9 cellular contexts compared by ENCODE assay signal in the genomic region with DNA sequence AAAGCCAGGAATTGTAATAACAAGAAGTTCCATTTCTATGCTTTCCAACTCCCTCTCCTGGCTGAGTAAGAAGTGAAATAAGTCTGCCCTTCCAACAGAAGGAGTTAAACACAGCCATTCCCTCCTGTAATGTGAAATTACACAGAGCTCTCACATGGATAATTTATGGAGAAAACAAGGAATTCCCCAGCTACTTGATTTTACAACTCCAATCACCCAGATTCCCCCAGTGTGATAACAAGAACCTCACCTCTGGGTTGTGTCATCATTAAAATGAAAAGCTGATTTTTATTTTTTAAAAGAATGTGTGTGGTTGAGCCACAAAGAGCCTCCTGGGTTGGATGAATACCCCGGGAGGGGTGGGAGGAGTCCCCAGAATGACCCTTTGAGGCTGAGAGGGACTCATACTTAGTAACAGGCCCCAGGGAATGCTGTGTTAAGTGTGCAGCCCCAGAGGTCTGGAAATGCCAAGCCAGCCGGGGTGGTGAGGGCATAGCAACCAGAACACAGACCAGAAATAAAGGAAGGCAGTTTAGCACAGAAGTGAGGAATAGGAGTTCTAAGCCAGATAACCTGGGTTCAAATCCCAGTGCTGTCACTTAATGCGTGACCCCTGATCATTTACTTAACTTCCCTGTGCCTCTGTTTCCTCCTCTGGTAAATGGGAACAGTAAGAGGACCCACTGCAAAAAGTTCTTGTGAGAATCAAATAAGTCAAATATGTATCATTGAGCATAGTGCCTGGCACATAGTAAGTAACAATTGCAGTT.
DNase-seq lines count a peak whose midpoint lies in the region; ATAC-seq and TF ChIP-seq lines count a peak whose summit lies in the region.
"Had no signal": no experiment of that assay in that cellular context is flagged by ENCODE, and none has a peak within 500 bp of the region (broad histone marks: within the 10 kb centered on the region; RNA-seq: fewer than 3 reads in every experiment).

No MANE protein-coding gene starts in this region.

- H2BK12ac ChIP-seq in trophoblast cell (ENCODE audit: low read length): no peak overlapping the region

- H2AK5ac ChIP-seq in trophoblast cell (ENCODE audit: low read length): no peak overlapping the region

- H3K9me3 ChIP-seq in trophoblast cell (ENCODE audit: insufficient read depth, low read depth, low read length): peaks cover 2% of the 10 kb centered on the region

- no peak for ATAC-seq in HG03378 (IDR thresholded peaks at IDR 0.05; ENCODE audit: unreplicated experiment)
- no peak for ATAC-seq in GM21786 (IDR thresholded peaks at IDR 0.05; ENCODE audit: unreplicated experiment)
- no peak for ATAC-seq in HG03342 (IDR thresholded peaks at IDR 0.05; ENCODE audit: unreplicated experiment)

- H4K12ac ChIP-seq in trophoblast cell (ENCODE audit: low read depth, low read length): no peak overlapping the region

- WGBS in trophoblast cell (ENCODE audit: extremely low coverage, insufficient coverage, insufficient read length): no CpG with 5 or more reads among the region's 3 CpGs

- no peak overlapping the region for H3K14ac ChIP-seq in trophoblast cell (ENCODE audit: low read length)

- H3K18ac ChIP-seq in trophoblast cell (ENCODE audit: low read length): no peak overlapping the region

- H3K79me1 ChIP-seq in trophoblast cell (ENCODE audit: low read length): peaks cover 27% of the 10 kb centered on the region

- H3K9ac ChIP-seq in trophoblast cell (ENCODE audit: low read length): no peak overlapping the region

- POLR2A ChIA-PET in RWPE1 (lab: Yijun Ruan, JAX; ENCODE audit: low non-redundant PET): no interaction called here

- H2BK120ac ChIP-seq in trophoblast cell (ENCODE audit: insufficient read depth, low read length, poor library complexity): no peak overlapping the region

- H4K8ac ChIP-seq in trophoblast cell (ENCODE audit: low read depth, low read length): no peak overlapping the region

- TF ChIP-seq CTCF in RWPE1 (conservative IDR thresholded peaks at IDR 0.05; ENCODE audit: low read depth): no peak
- TF ChIP-seq CTCF in fibroblast of mammary gland (conservative IDR thresholded peaks at IDR 0.05; ENCODE audit: control insufficient read depth, insufficient read depth, low read depth, low read length): peak; percentile 11

- peaks cover 26 to 38% of the 10 kb centered on the region in 2 experiments for H3K4me1 ChIP-seq in trophoblast cell (ENCODE audit: control insufficient read depth in 1 of 2, insufficient read depth in 2 of 2, low read length in 2 of 2)

- H3K23ac ChIP-seq in trophoblast cell (ENCODE audit: low read length): no peak overlapping the region

- H2BK5ac ChIP-seq in trophoblast cell (ENCODE audit: low read depth, low read length, poor library complexity): no peak overlapping the region

- no peaks in the 10 kb centered on the region for H3K36me3 ChIP-seq in trophoblast cell (ENCODE audit: control insufficient read depth in 1 of 2, insufficient read depth in 2 of 2, low read length in 2 of 2)

- H2AFZ ChIP-seq in trophoblast cell (ENCODE audit: insufficient read depth, low read length, poor library complexity): peak overlapping the region; percentile 17

- H4K91ac ChIP-seq in trophoblast cell (ENCODE audit: low read depth, low read length): no peak overlapping the region

- H3K4me3 ChIP-seq in fibroblast of mammary gland (ENCODE audit: control insufficient read depth, low read depth, low read length): no peak overlapping the region
- H3K4me3 ChIP-seq in trophoblast cell (ENCODE audit: low read depth, low read length): no peak overlapping the region

- H3K27ac ChIP-seq in RWPE1 (no peak overlapping the region), trophoblast cell (ENCODE audit: low read depth, low read length) (peak overlapping the region; percentile 24)

- CTCF ChIA-PET in RWPE1 (lab: Yijun Ruan, JAX): interaction anchor here (0.7 kb wide), 1 partner anchor 52 kb away, joined by 3 read pairs; no protein-coding TSS in a partner anchor

- H3K79me2 ChIP-seq in trophoblast cell (ENCODE audit: control insufficient read depth, insufficient read depth, low read length, poor library complexity): peaks cover 2% of the 10 kb centered on the region

- H3K4me2 ChIP-seq in trophoblast cell (ENCODE audit: low read length): no peak overlapping the region

- no peaks in the 10 kb centered on the region for H3K27me3 ChIP-seq in trophoblast cell (ENCODE audit: insufficient read depth, low read length)

- no peak overlapping the region for H3K4ac ChIP-seq in trophoblast cell (ENCODE audit: low read depth, low read length)

- DNase-seq in EL (peak; percentile 69), RWPE1 (ENCODE audit: low spot score) (peak; percentile 34), fibroblast of mammary gland (ENCODE audit: low read depth) (peak; percentile 51), trophoblast cell (peak in 1 of 2 donors; percentile 4)
- DNase-seq in effector CD4-positive, alpha-beta T cell: no peak
- DNase-seq: stimulated activated CD4-positive, alpha-beta T cell treated with anti-CD3 and anti-CD28 coated beads, Interleukin-15, amount 100 ng/mL, for 24 hours had no signal
